1 cellular context compared by ENCODE assay signal in genomic region chr4:1755297-1755696, GRCh38.
TF ChIP-seq lines count a peak whose summit lies in the region.

No MANE protein-coding gene starts in this region.

TF ChIP-seq in K562, 482 proteins besides CTCF, POLR2A, EP300 and RAD21:
- TF ChIP-seq FOXA3 (CRISPR knock-in tag; conservative IDR thresholded peaks at IDR 0.05 in 1 of 2, IDR thresholded peaks at IDR 0.05 in 1 of 2) (no peak), E2F6 (IDR thresholded peaks at IDR 0.05; ENCODE audit: borderline replicate concordance in 1 of 2, extremely low read depth in 1 of 2, insufficient read depth in 1 of 2, insufficient read length in 1 of 2, low read depth in 1 of 2, low read length in 1 of 2, poor library complexity in 1 of 2, severe bottlenecking in 1 of 2) (peak in 1 of 2 experiments; percentile 59), ZFX (CRISPR knock-in tag; IDR thresholded peaks at IDR 0.05) (0 out of 2 replicates have a peak, but pooled peaks have one; percentile 29), RERE (CRISPR knock-in tag; IDR thresholded peaks at IDR 0.05; ENCODE audit: borderline replicate concordance) (0 out of 2 replicates have a peak, but pooled peaks have one; percentile 30), ZNF57 (CRISPR knock-in tag; IDR thresholded peaks at IDR 0.05) (no peak), HNRNPK (IDR thresholded peaks at IDR 0.05; ENCODE audit: low read depth, low read length, poor library complexity, severe bottlenecking) (no peak)
